In the genomic region with DNA sequence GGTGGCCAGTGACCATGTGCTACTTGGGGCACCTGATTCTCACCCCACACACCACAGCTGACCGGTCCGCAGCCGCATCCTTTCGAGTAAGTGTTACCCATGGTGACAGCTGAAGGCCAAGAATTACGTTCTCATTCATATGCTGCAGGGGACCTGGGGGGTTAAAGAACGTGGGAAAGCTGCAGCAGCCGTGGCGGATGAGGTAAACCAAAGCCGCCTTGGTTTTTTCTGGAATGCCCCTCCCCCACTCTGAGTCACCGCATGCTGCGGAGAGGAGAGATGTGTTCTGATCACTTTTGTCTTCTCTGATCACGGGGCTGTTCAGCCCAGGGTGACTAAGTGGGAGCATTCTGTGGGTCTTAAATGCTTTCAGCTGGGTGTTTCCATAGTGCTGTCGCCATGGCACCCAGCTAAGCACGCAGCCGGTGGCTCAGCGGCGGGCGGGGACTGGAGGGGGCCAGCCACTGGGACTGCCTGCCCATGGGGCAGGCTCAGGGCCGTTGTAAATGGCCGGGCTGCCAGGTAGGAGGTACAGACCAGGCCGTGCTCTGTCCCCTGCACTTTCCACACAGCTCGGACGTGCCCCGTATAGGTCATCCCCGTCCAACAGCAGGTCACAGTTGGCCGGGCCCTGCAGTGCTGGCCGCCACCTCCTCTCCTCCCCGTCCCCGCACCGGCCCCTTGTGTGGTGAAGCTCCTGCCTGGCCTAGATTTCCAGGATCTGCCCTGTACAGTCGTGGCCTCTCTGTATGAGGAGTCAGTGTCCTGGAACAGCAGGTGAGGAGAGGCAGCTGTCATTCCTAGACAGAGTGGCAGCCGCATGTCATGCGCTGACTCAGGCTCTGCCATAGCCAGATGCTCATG, we compare ENCODE assay signal across 8 cellular contexts.
DNase-seq lines count a peak whose midpoint lies in the region; ATAC-seq and TF ChIP-seq lines count a peak whose summit lies in the region.

No MANE protein-coding gene starts in this region.

- H3K27ac ChIP-seq in A673 (ENCODE audit: low read depth, low read length, poor library complexity, severe bottlenecking) (peak overlapping the region; percentile 79), esophagus (ENCODE audit: low read depth in 2 of 2, low read length in 1 of 2) (peak overlapping the region; percentile 92 to 95)

- H3K27ac Mint-ChIP-seq in activated T-cell treated with anti-CD3 and anti-CD28 coated beads, Interleukin-2, amount 50 U/mL, for 24 hours = peak overlapping the region; percentile 93
- peak overlapping the region in 9 of 10 donors; percentile 51 to 96 (median 80) for H3K27ac Mint-ChIP-seq in naive thymus-derived CD8-positive, alpha-beta T cell

- peak overlapping the region; percentile 77 for H3K9ac ChIP-seq in NT2/D1 (ENCODE audit: insufficient read length, low read depth)

- peak overlapping the region; percentile 55 for H3K4me3 Mint-ChIP-seq in activated T-cell treated with anti-CD3 and anti-CD28 coated beads, Interleukin-2, amount 50 U/mL, for 24 hours
- H3K4me3 Mint-ChIP-seq in naive thymus-derived CD8-positive, alpha-beta T cell = peak overlapping the region in 9 of 10 donors; percentile 14 to 86 (median 51)

- intact Hi-C loops in A673 (cut with micrococcal nuclease; ENCODE audit: unreplicated experiment) = loop anchor here (5.0 kb wide), 1 partner anchor 58 kb away; a partner anchor contains a TSS

- no peaks in the 10 kb centered on the region for H3K36me3 Mint-ChIP-seq in activated T-cell treated with anti-CD3 and anti-CD28 coated beads, Interleukin-2, amount 50 U/mL, for 24 hours (ENCODE audit: low read depth)
- no peaks in the 10 kb centered on the region for H3K36me3 Mint-ChIP-seq in naive thymus-derived CD8-positive, alpha-beta T cell

- 26 to 29% methylated on average over 33 of the region's 33 CpGs for WGBS in esophagus, 2 donors

- H3K27me3 ChIP-seq in A673 (replicated peaks; ENCODE audit: insufficient read depth, low read depth, low read length, poor library complexity) (no peaks in the 10 kb centered on the region), NT2/D1 (ENCODE audit: insufficient read depth, insufficient read length) (no peaks in the 10 kb centered on the region), esophagus (ENCODE audit: control insufficient read depth in 1 of 2, insufficient read depth in 2 of 2, low read length in 2 of 2) (no peaks in the 10 kb centered on the region)

- peak; percentile 88 to 94 for ATAC-seq in naive thymus-derived CD8-positive, alpha-beta T cell
- ATAC-seq in HG02885 (IDR thresholded peaks at IDR 0.05; ENCODE audit: poor library complexity, unreplicated experiment) = no peak

- CTCF ChIA-PET in A673 (lab: Charles Lee) = interaction anchor here (1.0 to 2.3 kb wide), 2 partner anchors 30 to 71 kb away, joined by 4 to 9 read pairs; no protein-coding TSS in a partner anchor

- H3K4me3 ChIP-seq in A673 (ENCODE audit: low read depth, low read length, poor library complexity, severe bottlenecking) = no peak overlapping the region
- no peak overlapping the region for H3K4me3 ChIP-seq in NT2/D1 (ENCODE audit: insufficient read length, low read depth)
- no peak overlapping the region for H3K4me3 ChIP-seq in esophagus (ENCODE audit: low read depth in 1 of 2, low read length in 2 of 2)

- H3K9me3 ChIP-seq in A673 (ENCODE audit: low read depth, low read length, poor library complexity, severe bottlenecking) (no peaks in the 10 kb centered on the region), NT2/D1 (ENCODE audit: insufficient read depth, low read length) (no peaks in the 10 kb centered on the region), esophagus (ENCODE audit: control insufficient read depth in 2 of 2, insufficient read depth in 1 of 2, low read depth in 1 of 2, low read length in 1 of 2) (no peaks in the 10 kb centered on the region)

- DNase-seq in A673 (ENCODE audit: low spot score) (peak; percentile 97), HPDE6-E6E7 (ENCODE audit: extremely low spot score) (peak; percentile 99), NT2/D1 (ENCODE audit: low read depth, low spot score) (peak; percentile 90)
- DNase-seq in activated T-cell treated with anti-CD3 and anti-CD28 coated beads, Interleukin-2, amount 50 U/mL, for 24 hours = peak; percentile 96
- DNase-seq in naive thymus-derived CD8-positive, alpha-beta T cell = peak; percentile 40 to 92 (median 74)
- peak; percentile 91 to 92 for DNase-seq in stimulated activated CD8-positive, alpha-beta memory T cell treated with anti-CD3 and anti-CD28 coated beads, Interleukin-7, amount 100 ng/mL, for 4 hours (ENCODE audit: low read depth in 2 of 2)

- no peaks in the 10 kb centered on the region for H3K9me3 Mint-ChIP-seq in activated T-cell treated with anti-CD3 and anti-CD28 coated beads, Interleukin-2, amount 50 U/mL, for 24 hours
- no peaks in the 10 kb centered on the region for H3K9me3 Mint-ChIP-seq in naive thymus-derived CD8-positive, alpha-beta T cell

- BruUV-seq in A673 (replicated peaks; lab: Mats Ljungman, UMichigan) = no TSS peak

- H3K36me3 ChIP-seq in A673 (ENCODE audit: insufficient read depth, low read length, poor library complexity, severe bottlenecking) (no peaks in the 10 kb centered on the region), NT2/D1 (ENCODE audit: insufficient read depth, insufficient read length, low read length) (peaks cover 34% of the 10 kb centered on the region), esophagus (ENCODE audit: control insufficient read depth in 2 of 2, insufficient read depth in 2 of 2, low read length in 1 of 2) (peaks cover 0 to 25% of the 10 kb centered on the region in 2 donors)

- TF ChIP-seq CTCF in A673 (conservative IDR thresholded peaks at IDR 0.05; ENCODE audit: low read depth, low read length) = no peak

- POLR2A ChIA-PET in A673 (lab: Charles Lee; ENCODE audit: low non-redundant PET) = no interaction called here
- POLR2A ChIA-PET in naive thymus-derived CD8-positive, alpha-beta T cell (lab: Charles Lee) = interaction anchor here (0.6 to 2.3 kb wide), 3 partner anchors 77 to 640 kb away, joined by 3 to 5 read pairs (median 3); no protein-coding TSS in a partner anchor

- peaks cover 55% of the 10 kb centered on the region for H3K4me1 ChIP-seq in A673 (ENCODE audit: insufficient read depth, low read length, poor library complexity, severe bottlenecking)
- H3K4me1 ChIP-seq in NT2/D1 (ENCODE audit: insufficient read depth, insufficient read length) = peaks cover 67% of the 10 kb centered on the region
- peaks cover 20 to 71% of the 10 kb centered on the region in 2 donors for H3K4me1 ChIP-seq in esophagus (ENCODE audit: control insufficient read depth in 2 of 2, insufficient read depth in 2 of 2, low read length in 1 of 2)

- peaks cover 66% of the 10 kb centered on the region for H3K4me1 Mint-ChIP-seq in activated T-cell treated with anti-CD3 and anti-CD28 coated beads, Interleukin-2, amount 50 U/mL, for 24 hours (ENCODE audit: low read depth)
- peaks cover 4 to 52% (median 32%) of the 10 kb centered on the region in 4 donors for H3K4me1 Mint-ChIP-seq in naive thymus-derived CD8-positive, alpha-beta T cell

- H3K27me3 Mint-ChIP-seq in activated T-cell treated with anti-CD3 and anti-CD28 coated beads, Interleukin-2, amount 50 U/mL, for 24 hours = peaks cover 7% of the 10 kb centered on the region
- peaks cover 0 to 1% (median 0%) of the 10 kb centered on the region in 5 donors for H3K27me3 Mint-ChIP-seq in naive thymus-derived CD8-positive, alpha-beta T cell
